Comparison of ENCODE assay signal across 17 cellular contexts in genomic region chr11:120894207-120894989, GRCh38.
DNase-seq lines count a peak whose midpoint lies in the region; ATAC-seq and TF ChIP-seq lines count a peak whose summit lies in the region.
"Had no signal": no experiment of that assay in that cellular context is flagged by ENCODE, and none has a peak within 500 bp of the region (broad histone marks: within the 10 kb centered on the region; RNA-seq: fewer than 3 reads in every experiment).

No MANE protein-coding gene starts in this region.

- H3K27ac Mint-ChIP-seq in neural progenitor cell = peak overlapping the region; percentile 17
- no peak overlapping the region for H3K27ac Mint-ChIP-seq in activated CD4-positive, alpha-beta memory T cell treated with anti-CD3 and anti-CD28 coated beads, Interleukin-2, amount 10 ng/mL, durations not matched to agents 7 days and 5 days
- no peak overlapping the region for H3K27ac Mint-ChIP-seq in activated T-helper 17 cell treated with anti-CD3 and anti-CD28 coated beads, Interleukin-2, amount 50 U/mL, for 72 hours
- H3K27ac Mint-ChIP-seq: activated T-helper 1 cell treated with anti-CD3 and anti-CD28 coated beads, Interleukin-12 subunit alpha, Interleukin-12 subunit beta, Interleukin-2, Interleukin-4 antibody, amounts not matched to agents 30 ng/mL and 10 ng/mL and 1 ng/mL, durations not matched to agents 14 hours and 24 hours and 36 hours; stimulated activated effector memory CD8-positive, alpha-beta T cell treated with anti-CD3 and anti-CD28 coated beads, Interleukin-12 subunit alpha, Interleukin-12 subunit beta, amount 100 ng/mL, for 72 hours had no signal

- H3K4me3 ChIP-seq in SJCRH30 (no peak overlapping the region), neural progenitor cell (no peak overlapping the region)
- H3K4me3 ChIP-seq: body of pancreas, GM23248, SK-N-MC had no signal

- peaks cover 10% of the 10 kb centered on the region for H3K4me1 Mint-ChIP-seq in neural progenitor cell
- no peaks in the 10 kb centered on the region for H3K4me1 Mint-ChIP-seq in activated CD4-positive, alpha-beta memory T cell treated with anti-CD3 and anti-CD28 coated beads, Interleukin-2, amount 10 ng/mL, durations not matched to agents 7 days and 5 days
- no peaks in the 10 kb centered on the region for H3K4me1 Mint-ChIP-seq in activated T-helper 17 cell treated with anti-CD3 and anti-CD28 coated beads, Interleukin-2, amount 50 U/mL, for 72 hours
- H3K4me1 Mint-ChIP-seq: stimulated activated effector memory CD8-positive, alpha-beta T cell treated with anti-CD3 and anti-CD28 coated beads, Interleukin-12 subunit alpha, Interleukin-12 subunit beta, amount 100 ng/mL, for 72 hours had no signal

- no peak overlapping the region for H3K9ac ChIP-seq in neural progenitor cell
- H3K9ac ChIP-seq: GM23248 had no signal

- no peak overlapping the region for H3K4me2 ChIP-seq in neural progenitor cell

- no peak overlapping the region for H3K4me3 Mint-ChIP-seq in neural progenitor cell
- no peak overlapping the region for H3K4me3 Mint-ChIP-seq in activated CD4-positive, alpha-beta memory T cell treated with anti-CD3 and anti-CD28 coated beads, Interleukin-2, amount 10 ng/mL, durations not matched to agents 7 days and 5 days
- H3K4me3 Mint-ChIP-seq in activated T-helper 17 cell treated with anti-CD3 and anti-CD28 coated beads, Interleukin-2, amount 50 U/mL, for 72 hours = no peak overlapping the region
- H3K4me3 Mint-ChIP-seq: activated T-helper 1 cell treated with anti-CD3 and anti-CD28 coated beads, Interleukin-12 subunit alpha, Interleukin-12 subunit beta, Interleukin-2, Interleukin-4 antibody, amounts not matched to agents 30 ng/mL and 10 ng/mL and 1 ng/mL, durations not matched to agents 14 hours and 24 hours and 36 hours; stimulated activated effector memory CD8-positive, alpha-beta T cell treated with anti-CD3 and anti-CD28 coated beads, Interleukin-12 subunit alpha, Interleukin-12 subunit beta, amount 100 ng/mL, for 72 hours had no signal

- H3K36me3 Mint-ChIP-seq in neural progenitor cell = no peaks in the 10 kb centered on the region
- H3K36me3 Mint-ChIP-seq in activated CD4-positive, alpha-beta memory T cell treated with anti-CD3 and anti-CD28 coated beads, Interleukin-2, amount 10 ng/mL, durations not matched to agents 7 days and 5 days (ENCODE audit: low read depth) = no peaks in the 10 kb centered on the region
- H3K36me3 Mint-ChIP-seq in activated T-helper 17 cell treated with anti-CD3 and anti-CD28 coated beads, Interleukin-2, amount 50 U/mL, for 72 hours (ENCODE audit: low read depth) = no peaks in the 10 kb centered on the region
- H3K36me3 Mint-ChIP-seq: stimulated activated effector memory CD8-positive, alpha-beta T cell treated with anti-CD3 and anti-CD28 coated beads, Interleukin-12 subunit alpha, Interleukin-12 subunit beta, amount 100 ng/mL, for 72 hours had no signal

- H4K20me1 ChIP-seq in neural progenitor cell (ENCODE audit: low read depth) = no peaks in the 10 kb centered on the region

- no peak overlapping the region for H2AFZ ChIP-seq in neural progenitor cell (replicated peaks)
- H2AFZ ChIP-seq: GM23248 had no signal

- DNase-seq in NCI-H1417 treated with DMSO at 0.1 percent for 48 hours (lab: John Stamatoyannopoulos, UW) (peak; percentile 75), SJCRH30 (peak; percentile 22 to 44), neural progenitor cell (ENCODE audit: low spot score) (no peak)
- no peak for DNase-seq in activated CD4-positive, alpha-beta memory T cell treated with anti-CD3 and anti-CD28 coated beads, Interleukin-2, amount 10 ng/mL, durations not matched to agents 7 days and 5 days
- DNase-seq: body of pancreas, GM23248, Kasumi-1, NCI-H1436 treated with DMSO at 0.1 percent for 48 hours, NCI-H510A treated with DMSO at 0.1 percent for 48 hours, T-helper 9 cell had no signal

- H3K4me1 ChIP-seq in SJCRH30 = no peaks in the 10 kb centered on the region
- peaks cover 12% of the 10 kb centered on the region for H3K4me1 ChIP-seq in neural progenitor cell
- H3K4me1 ChIP-seq: body of pancreas had no signal

- H3K9me3 ChIP-seq in SJCRH30 (replicated peaks) (no peaks in the 10 kb centered on the region), neural progenitor cell (ENCODE audit: low read depth) (no peaks in the 10 kb centered on the region)
- H3K9me3 ChIP-seq: body of pancreas had no signal

- H3K27me3 ChIP-seq in SJCRH30 (no peaks in the 10 kb centered on the region), neural progenitor cell (no peaks in the 10 kb centered on the region)

- ATAC-seq in GM19035 (IDR thresholded peaks at IDR 0.05; ENCODE audit: unreplicated experiment) (peak; percentile 11), GM18519 (IDR thresholded peaks at IDR 0.05; ENCODE audit: low FRiP score, unreplicated experiment) (no peak)
- ATAC-seq in activated T-helper 17 cell treated with anti-CD3 and anti-CD28 coated beads, Interleukin-2, amount 50 U/mL, for 72 hours (replicated peaks) = no peak
- ATAC-seq: activated CD4-positive, CD25-positive, alpha-beta regulatory T cell treated with anti-CD3 and anti-CD28 coated beads, Interleukin-2, amount 50 U/mL, for 24 hours; body of pancreas; stimulated activated effector memory CD8-positive, alpha-beta T cell treated with anti-CD3 and anti-CD28 coated beads, Interleukin-12 subunit alpha, Interleukin-12 subunit beta, amount 100 ng/mL, for 72 hours had no signal

- H3K79me2 ChIP-seq in neural progenitor cell (ENCODE audit: low read depth) = no peaks in the 10 kb centered on the region

- H3K36me3 ChIP-seq in SJCRH30 = no peaks in the 10 kb centered on the region
- H3K36me3 ChIP-seq in neural progenitor cell = no peaks in the 10 kb centered on the region

- CTCF ChIA-PET in activated CD4-positive, alpha-beta memory T cell treated with anti-CD3 and anti-CD28 coated beads, Interleukin-2, amount 10 ng/mL, durations not matched to agents 7 days and 5 days (lab: Charles Lee) = no interaction called here

- peaks cover 3% of the 10 kb centered on the region for H3F3A ChIP-seq in neural progenitor cell (ENCODE audit: low read depth)

- no peaks in the 10 kb centered on the region for H3K9me3 Mint-ChIP-seq in neural progenitor cell
- no peaks in the 10 kb centered on the region for H3K9me3 Mint-ChIP-seq in activated CD4-positive, alpha-beta memory T cell treated with anti-CD3 and anti-CD28 coated beads, Interleukin-2, amount 10 ng/mL, durations not matched to agents 7 days and 5 days
- H3K9me3 Mint-ChIP-seq in activated T-helper 17 cell treated with anti-CD3 and anti-CD28 coated beads, Interleukin-2, amount 50 U/mL, for 72 hours = no peaks in the 10 kb centered on the region
- H3K9me3 Mint-ChIP-seq: activated T-helper 1 cell treated with anti-CD3 and anti-CD28 coated beads, Interleukin-12 subunit alpha, Interleukin-12 subunit beta, Interleukin-2, Interleukin-4 antibody, amounts not matched to agents 30 ng/mL and 10 ng/mL and 1 ng/mL, durations not matched to agents 14 hours and 24 hours and 36 hours; stimulated activated effector memory CD8-positive, alpha-beta T cell treated with anti-CD3 and anti-CD28 coated beads, Interleukin-12 subunit alpha, Interleukin-12 subunit beta, amount 100 ng/mL, for 72 hours had no signal

- TF ChIP-seq CTCF in neural progenitor cell (IDR thresholded peaks at IDR 0.05) = no peak

- H3K27ac ChIP-seq in SJCRH30 (no peak overlapping the region), neural progenitor cell (no peak overlapping the region)
- H3K27ac ChIP-seq: body of pancreas, GM23248, SK-N-MC had no signal

- POLR2A ChIA-PET in activated CD4-positive, alpha-beta memory T cell treated with anti-CD3 and anti-CD28 coated beads, Interleukin-2, amount 10 ng/mL, durations not matched to agents 7 days and 5 days (lab: Charles Lee) = no interaction called here

- H3K27me3 Mint-ChIP-seq in neural progenitor cell (ENCODE audit: insufficient read depth, low read depth) = no peaks in the 10 kb centered on the region
- peaks cover 3% of the 10 kb centered on the region for H3K27me3 Mint-ChIP-seq in activated CD4-positive, alpha-beta memory T cell treated with anti-CD3 and anti-CD28 coated beads, Interleukin-2, amount 10 ng/mL, durations not matched to agents 7 days and 5 days
- peaks cover 7% of the 10 kb centered on the region for H3K27me3 Mint-ChIP-seq in activated T-helper 17 cell treated with anti-CD3 and anti-CD28 coated beads, Interleukin-2, amount 50 U/mL, for 72 hours

Comparison
In these comparisons a context has a peak if more than half of its experiments do, and no peak if none do; other contexts are left out.
1. DNase-seq: peak in NCI-H1417 treated with DMSO at 0.1 percent for 48 hours (single experiment) and SJCRH30 (2 of 2); none in neural progenitor cell (single experiment) and activated CD4-positive, alpha-beta memory T cell treated with anti-CD3 and anti-CD28 coated beads, Interleukin-2, amount 10 ng/mL, durations not matched to agents 7 days and 5 days (single experiment).